ENCODE assay signal across 19 cellular contexts in genomic region chr19:3694361-3695123, GRCh38. TPM values are rescaled to one million over a fixed set of nuclear protein-coding genes. Genes with fewer than 3 reads are reported as not detected.
DNase-seq lines count a peak whose midpoint lies in the region; ATAC-seq and TF ChIP-seq lines count a peak whose summit lies in the region.
"Had no signal": no experiment of that assay in that cellular context is flagged by ENCODE, and none has a peak within 500 bp of the region (broad histone marks: within the 10 kb centered on the region; RNA-seq: fewer than 3 reads in every experiment).

No MANE protein-coding gene starts in this region.

- no peak overlapping the region for H3K9ac ChIP-seq in trophoblast cell (ENCODE audit: low read length)
- H3K9ac ChIP-seq in mesenchymal stem cell (ENCODE audit: low read length), result no peak overlapping the region
- H3K9ac ChIP-seq: BLaER1 had no signal

- ATAC-seq in right cardiac atrium, result no peak
- ATAC-seq in heart left ventricle, result no peak
- ATAC-seq in GM18502 (IDR thresholded peaks at IDR 0.05; ENCODE audit: poor library complexity, unreplicated experiment), result no peak
- ATAC-seq: CD8-positive, alpha-beta T cell; HCT116 had no signal

- peak in 2 of 3 donors; percentile 35 to 52 for DNase-seq in right cardiac atrium
- no peak for DNase-seq in heart left ventricle
- DNase-seq in trophoblast cell, result no peak
- no peak for DNase-seq in mesenchymal stem cell
- DNase-seq in mucosa of gallbladder (ENCODE audit: low spot score), result no peak
- DNase-seq in SK-N-DZ (ENCODE audit: low spot score), result no peak
- DNase-seq: CD8-positive, alpha-beta T cell; DMS79; KBM-7; MV-4-11; NCI-H1417; NCI-H2029; NCI-H2171; NCI-H446; RPMI8226 had no signal

- no peak overlapping the region for H2BK5ac ChIP-seq in trophoblast cell (ENCODE audit: low read depth, low read length, poor library complexity)
- H2BK5ac ChIP-seq in mesenchymal stem cell (ENCODE audit: low read depth, low read length, poor library complexity, severe bottlenecking), result no peak overlapping the region

- no peak overlapping the region for H3K4me2 ChIP-seq in trophoblast cell (ENCODE audit: low read length)
- H3K4me2 ChIP-seq in mesenchymal stem cell (ENCODE audit: low read length, poor library complexity, severe bottlenecking), result no peak overlapping the region

- peak overlapping the region; percentile 60 for H3K27ac Mint-ChIP-seq in dendritic cell treated with granulocyte-macrophage colony-stimulating factor and Interleukin-4, amounts not matched to agents 40 ng/mL and 50 ng/mL, for 4 days
- H3K27ac Mint-ChIP-seq: CD8-positive, alpha-beta T cell had no signal

- H3K27me3 ChIP-seq in right cardiac atrium (ENCODE audit: control insufficient read depth, insufficient read depth) (no peaks in the 10 kb centered on the region), heart left ventricle (no peaks in the 10 kb centered on the region), trophoblast cell (ENCODE audit: insufficient read depth, low read length) (no peaks in the 10 kb centered on the region), mesenchymal stem cell (ENCODE audit: control insufficient read depth in 1 of 2, insufficient read depth in 1 of 2, low read length in 2 of 2) (no peaks in the 10 kb centered on the region)
- H3K27me3 ChIP-seq: BLaER1 had no signal

- H3K9me3 Mint-ChIP-seq in dendritic cell treated with granulocyte-macrophage colony-stimulating factor and Interleukin-4, amounts not matched to agents 40 ng/mL and 50 ng/mL, for 4 days, result no peaks in the 10 kb centered on the region
- H3K9me3 Mint-ChIP-seq: CD8-positive, alpha-beta T cell had no signal

- no peaks in the 10 kb centered on the region for H3K9me3 ChIP-seq in right cardiac atrium (ENCODE audit: control insufficient read depth, low read length)
- H3K9me3 ChIP-seq in heart left ventricle, result peaks cover 0 to 6% (median 0%) of the 10 kb centered on the region in 12 donors
- H3K9me3 ChIP-seq in trophoblast cell (ENCODE audit: insufficient read depth, low read depth, low read length), result peaks cover 6% of the 10 kb centered on the region
- H3K9me3 ChIP-seq in mesenchymal stem cell (ENCODE audit: control insufficient read depth, low read length), result no peaks in the 10 kb centered on the region
- H3K9me3 ChIP-seq: BLaER1 had no signal

- peak overlapping the region; percentile 19 for H3K4ac ChIP-seq in trophoblast cell (ENCODE audit: low read depth, low read length)
- no peak overlapping the region for H3K4ac ChIP-seq in mesenchymal stem cell (ENCODE audit: low read depth in 1 of 2, low read length in 2 of 2)

- H3K79me1 ChIP-seq in trophoblast cell (ENCODE audit: low read length) (peaks cover 2% of the 10 kb centered on the region), mesenchymal stem cell (replicated peaks; ENCODE audit: low read length, poor library complexity, severe bottlenecking) (no peaks in the 10 kb centered on the region)

- H3K4me1 ChIP-seq in right cardiac atrium (ENCODE audit: control insufficient read depth, insufficient read depth, low read length) (peaks cover 6% of the 10 kb centered on the region), heart left ventricle (peaks cover 0 to 36% (median 15%) of the 10 kb centered on the region in 12 donors), trophoblast cell (ENCODE audit: control insufficient read depth in 1 of 2, insufficient read depth in 2 of 2, low read length in 2 of 2) (peaks cover 6 to 7% of the 10 kb centered on the region in 2 experiments), mesenchymal stem cell (ENCODE audit: control insufficient read depth, insufficient read depth, low read depth, low read length) (peaks cover 58% of the 10 kb centered on the region)

- H3K36me3 ChIP-seq in heart left ventricle, result peaks cover 0 to 14% (median 0%) of the 10 kb centered on the region in 9 donors
- peaks cover 6 to 12% of the 10 kb centered on the region in 2 experiments for H3K36me3 ChIP-seq in trophoblast cell (ENCODE audit: control insufficient read depth in 1 of 2, insufficient read depth in 2 of 2, low read length in 2 of 2)
- peaks cover 3 to 74% of the 10 kb centered on the region in 2 experiments for H3K36me3 ChIP-seq in mesenchymal stem cell (ENCODE audit: control insufficient read depth in 1 of 2, insufficient read depth in 2 of 2, low read depth in 1 of 2, low read length in 2 of 2)

- H3K18ac ChIP-seq in trophoblast cell (ENCODE audit: low read length), result peak overlapping the region; percentile 15
- no peak overlapping the region for H3K18ac ChIP-seq in mesenchymal stem cell (ENCODE audit: low read depth in 1 of 2, low read length in 2 of 2)

- peaks cover 94% of the 10 kb centered on the region for H3K4me1 Mint-ChIP-seq in dendritic cell treated with granulocyte-macrophage colony-stimulating factor and Interleukin-4, amounts not matched to agents 40 ng/mL and 50 ng/mL, for 4 days (ENCODE audit: low read depth)

- H2BK12ac ChIP-seq in trophoblast cell (ENCODE audit: low read length), result no peak overlapping the region
- peak overlapping the region in 1 of 2 experiments; percentile 50 for H2BK12ac ChIP-seq in mesenchymal stem cell (ENCODE audit: low read length in 2 of 2)

- no peak overlapping the region for H2AK5ac ChIP-seq in trophoblast cell (ENCODE audit: low read length)
- no peak overlapping the region for H2AK5ac ChIP-seq in mesenchymal stem cell (ENCODE audit: low read length, severe bottlenecking)

- H3K27me3 Mint-ChIP-seq in dendritic cell treated with granulocyte-macrophage colony-stimulating factor and Interleukin-4, amounts not matched to agents 40 ng/mL and 50 ng/mL, for 4 days, result peaks cover 2% of the 10 kb centered on the region

- H3K4me3 Mint-ChIP-seq in dendritic cell treated with granulocyte-macrophage colony-stimulating factor and Interleukin-4, amounts not matched to agents 40 ng/mL and 50 ng/mL, for 4 days, result no peak overlapping the region
- H3K4me3 Mint-ChIP-seq: CD8-positive, alpha-beta T cell had no signal

- TF ChIP-seq CTCF in heart left ventricle (IDR thresholded peaks at IDR 0.05), result no peak

- H4K91ac ChIP-seq in trophoblast cell (ENCODE audit: low read depth, low read length) (no peak overlapping the region), mesenchymal stem cell (ENCODE audit: low read length) (no peak overlapping the region)

- intact Hi-C loops in right cardiac atrium (cut with DNase I) (no loop called here), heart left ventricle (cut with DNase I) (no loop called here)
- intact Hi-C loops in dendritic cell treated with granulocyte-macrophage colony-stimulating factor and Interleukin-4, amounts not matched to agents 40 ng/mL and 50 ng/mL, for 4 days (cut with micrococcal nuclease), result no loop called here

- no peak overlapping the region for H3K14ac ChIP-seq in trophoblast cell (ENCODE audit: low read length)
- H3K14ac ChIP-seq in mesenchymal stem cell (ENCODE audit: low read length in 2 of 2), result no peak overlapping the region

- H4K12ac ChIP-seq in trophoblast cell (ENCODE audit: low read depth, low read length), result peak overlapping the region; percentile 17

- no peak overlapping the region for H2BK120ac ChIP-seq in trophoblast cell (ENCODE audit: insufficient read depth, low read length, poor library complexity)
- H2BK120ac ChIP-seq in mesenchymal stem cell (ENCODE audit: low read depth, low read length), result no peak overlapping the region

- no peak overlapping the region for H3K27ac ChIP-seq in right cardiac atrium (ENCODE audit: low read length)
- H3K27ac ChIP-seq in heart left ventricle, result peak overlapping the region in 4 of 12 donors; percentile 43 to 94 (median 60)
- H3K27ac ChIP-seq in trophoblast cell (ENCODE audit: low read depth, low read length), result no peak overlapping the region
- H3K27ac ChIP-seq in mesenchymal stem cell (ENCODE audit: low read length, poor library complexity, severe bottlenecking), result no peak overlapping the region
- H3K27ac ChIP-seq: BLaER1 had no signal

- peaks cover 10% of the 10 kb centered on the region for H3K79me2 ChIP-seq in trophoblast cell (ENCODE audit: control insufficient read depth, insufficient read depth, low read length, poor library complexity)

- WGBS in right cardiac atrium, result 89% methylated on average over 42 of the region's 42 CpGs
- WGBS in heart left ventricle, 4 donors, result 90 to 95% (median 92%) methylated on average over 42 of the region's 42 CpGs
- WGBS in trophoblast cell (ENCODE audit: extremely low coverage, insufficient coverage, insufficient read length), result no CpG with 5 or more reads among the region's 42 CpGs
- 93% methylated on average over 42 of the region's 42 CpGs for WGBS in mesenchymal stem cell

- H2AFZ ChIP-seq in trophoblast cell (ENCODE audit: insufficient read depth, low read length, poor library complexity), result no peak overlapping the region
- H2AFZ ChIP-seq in mesenchymal stem cell (ENCODE audit: low read depth, low read length), result no peak overlapping the region

- H3K23ac ChIP-seq in trophoblast cell (ENCODE audit: low read length) (no peak overlapping the region), mesenchymal stem cell (ENCODE audit: low read length in 2 of 2) (no peak overlapping the region)

- H4K8ac ChIP-seq in trophoblast cell (ENCODE audit: low read depth, low read length) (no peak overlapping the region), mesenchymal stem cell (ENCODE audit: low read length) (no peak overlapping the region)

- H3K36me3 Mint-ChIP-seq in dendritic cell treated with granulocyte-macrophage colony-stimulating factor and Interleukin-4, amounts not matched to agents 40 ng/mL and 50 ng/mL, for 4 days (ENCODE audit: low read depth), result peaks cover 97% of the 10 kb centered on the region

- TF ChIP-seq POLR2A in heart left ventricle (IDR thresholded peaks at IDR 0.05), result no peak

- H3K4me3 ChIP-seq in right cardiac atrium (ENCODE audit: low read length) (no peak overlapping the region), heart left ventricle (no peak overlapping the region), trophoblast cell (ENCODE audit: low read depth, low read length) (no peak overlapping the region), mesenchymal stem cell (ENCODE audit: insufficient read depth in 1 of 2, low read depth in 1 of 2, low read length in 2 of 2) (no peak overlapping the region)
- H3K4me3 ChIP-seq: BLaER1 had no signal

- no peak overlapping the region for H2BK15ac ChIP-seq in mesenchymal stem cell (ENCODE audit: low read depth, poor library complexity, severe bottlenecking)

RNA-seq across cellular contexts. Expression of gene PIP5K1C, which starts 5.7 kb away (rescaled TPM):
- total RNA-seq in right cardiac atrium (10 to 100 TPM; 38.8 to 48.3 (median 40.4) TPM), heart left ventricle (10 to 100 TPM; 27.8 to 56.6 (median 38.2) TPM), mucosa of gallbladder (72.9 TPM)
- polyA plus RNA-seq in right cardiac atrium (31.4 TPM), heart left ventricle (10 to 100 TPM; 23.9 to 31.0 TPM)
- 36.1 and 36.6 TPM in 2 replicates for polyA plus RNA-seq in trophoblast cell (2013)
- polyA plus RNA-seq in mesenchymal stem cell (2013, experiment 1 of 2), result 52.2 TPM
- 51.8 TPM for polyA plus RNA-seq in mesenchymal stem cell (2013, experiment 2 of 2)
- 6.6 and 7.8 TPM in 2 replicates for polyA plus RNA-seq in SK-N-DZ (2014; cell fraction: cytosol; rRNA removed)
- polyA plus RNA-seq in SK-N-DZ (2014; cell fraction: nucleus; rRNA removed), result 11.8 and 19.5 TPM in 2 replicates

RNA-seq across cellular contexts. Expression of gene TJP3, which starts 13.6 kb away (rescaled TPM):
- not detected for total RNA-seq in right cardiac atrium
- 0.05 TPM for polyA plus RNA-seq in right cardiac atrium
- total RNA-seq in heart left ventricle, result under 1 TPM in 2 of 9 donors, not detected in 7; 0.41 to 0.48 TPM
- polyA plus RNA-seq in heart left ventricle, result under 1 TPM in 1 of 2 donors, not detected in 1; 0.06 TPM
- 117 and 137 TPM in 2 replicates for polyA plus RNA-seq in trophoblast cell (2013)
- not detected for polyA plus RNA-seq in mesenchymal stem cell (2013, experiment 1 of 2)
- polyA plus RNA-seq in mesenchymal stem cell (2013, experiment 2 of 2), result not detected
- total RNA-seq in mucosa of gallbladder, result 141 TPM
- not detected in 2 replicates for polyA plus RNA-seq in SK-N-DZ (2014; cell fraction: cytosol; rRNA removed)
- polyA plus RNA-seq in SK-N-DZ (2014; cell fraction: nucleus; rRNA removed), result not detected in 2 replicates

Comparison
In these comparisons a context has a peak if more than half of its experiments do, and no peak if none do; other contexts are left out.
1. DNase-seq: peak in right cardiac atrium (2 of 3); none in heart left ventricle (0 of 5), trophoblast cell (0 of 2), mesenchymal stem cell (single experiment), mucosa of gallbladder (single experiment) and SK-N-DZ (single experiment).
2. RNA of gene TJP3, which starts 13.6 kb away (total RNA-seq): 141 TPM in mucosa of gallbladder (single experiment); not detected in right cardiac atrium and 0.41 to 0.48 TPM in heart left ventricle; every median in the first group is over 10 times any median in the second.